In the genomic region with DNA sequence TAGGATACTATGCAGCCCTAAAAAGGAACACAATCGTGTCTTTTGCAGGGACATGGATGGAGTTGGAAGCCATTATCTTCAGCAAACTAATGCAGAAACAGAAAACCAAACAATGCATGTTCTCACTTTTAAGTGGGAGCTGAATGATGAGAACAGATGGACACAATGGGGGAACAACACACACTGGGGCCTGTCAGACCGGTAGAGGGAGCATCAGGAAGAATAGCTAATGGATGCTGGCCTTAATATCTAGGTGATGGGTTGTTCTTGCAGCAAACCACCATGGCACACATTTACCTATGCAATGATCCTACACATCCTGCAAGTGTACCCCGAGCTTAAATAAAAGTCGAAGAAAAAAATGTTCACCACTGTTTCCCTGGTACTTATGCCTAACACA, we compare ENCODE assay signal across 19 cellular contexts. TPM values are rescaled to one million over a fixed set of nuclear protein-coding genes. Genes with fewer than 3 reads are reported as not detected.
DNase-seq lines count a peak whose midpoint lies in the region; ATAC-seq and TF ChIP-seq lines count a peak whose summit lies in the region.
"Had no signal": no experiment of that assay in that cellular context is flagged by ENCODE, and none has a peak within 500 bp of the region (broad histone marks: within the 10 kb centered on the region; RNA-seq: fewer than 3 reads in every experiment).

No MANE protein-coding gene starts in this region.

- H3K27me3 Mint-ChIP-seq in CD4-positive, alpha-beta T cell, result no peaks in the 10 kb centered on the region
- H3K27me3 Mint-ChIP-seq in HFFc6 (ENCODE audit: insufficient read depth), result no peaks in the 10 kb centered on the region
- H3K27me3 Mint-ChIP-seq: activated CD4-positive, alpha-beta T cell treated with anti-CD3 and anti-CD28 coated beads, Interleukin-2, amount 10 ng/mL, durations not matched to agents 24 days and 14 days had no signal

- no peak overlapping the region for H3K27ac ChIP-seq in CD4-positive, alpha-beta T cell (ENCODE audit: low read depth, low read length)
- no peak overlapping the region for H3K27ac ChIP-seq in foreskin keratinocyte
- H3K27ac ChIP-seq: tibial nerve had no signal

- H3K4me1 ChIP-seq in foreskin keratinocyte, result no peaks in the 10 kb centered on the region
- H3K4me1 ChIP-seq: tibial nerve had no signal

- DNase-seq in CD4-positive, alpha-beta T cell, result no peak
- no peak for DNase-seq in HFFc6
- no peak for DNase-seq in astrocyte of the spinal cord (ENCODE audit: low read depth, low spot score)
- DNase-seq in foreskin keratinocyte, result no peak
- no peak for DNase-seq in H4 (ENCODE audit: low spot score)
- DNase-seq in stimulated activated CD4-positive, alpha-beta T cell treated with anti-CD3 and anti-CD28 coated beads, Interleukin-2, amount 100 ng/mL, for 48 hours, result no peak
- DNase-seq: activated CD4-positive, alpha-beta T cell treated with anti-CD3 and anti-CD28 coated beads, Interleukin-2, amount 10 ng/mL, durations not matched to agents 24 days and 14 days; activated CD8-positive, alpha-beta memory T cell treated with anti-CD3 and anti-CD28 coated beads, Interleukin-2, amount 50 U/mL, for 48 hours; activated effector memory CD4-positive, alpha-beta T cell treated with Interleukin-2 at 50 U/mL for 16 hours; central memory CD4-positive, alpha-beta T cell; kidney; mammary epithelial cell; NCI-H1417 treated with DMSO at 0.1 percent for 48 hours; NK-92 treated with Interleukin-12 subunit alpha and Interleukin-12 subunit beta, amount 100 ng/mL, for 24 hours; stimulated activated CD4-positive, alpha-beta T cell treated with anti-CD3 and anti-CD28 coated beads, Interleukin-1b, Interleukin-23, amount 100 ng/mL, for 48 hours; stimulated activated naive CD4-positive, alpha-beta T cell treated with Interleukin-2 at 50 U/mL for 16 hours had no signal

- H3K4me1 Mint-ChIP-seq in CD4-positive, alpha-beta T cell (ENCODE audit: low read depth), result peaks cover 68% of the 10 kb centered on the region
- peaks cover 7% of the 10 kb centered on the region for H3K4me1 Mint-ChIP-seq in HFFc6 (ENCODE audit: low read depth)

- no peaks in the 10 kb centered on the region for H3K9me3 ChIP-seq in CD4-positive, alpha-beta T cell (ENCODE audit: control insufficient read depth, low read length)
- H3K9me3 ChIP-seq: tibial nerve had no signal

- intact Hi-C loops in CD4-positive, alpha-beta T cell (cut with DNase I, micrococcal nuclease), result loop anchor here in 1 of 2 experiments (5.0 kb wide), 1 partner anchor 33 kb away; no protein-coding TSS in a partner anchor

- H3K4me3 ChIP-seq in astrocyte of the spinal cord (ENCODE audit: low read depth, low read length), result no peak overlapping the region
- H3K4me3 ChIP-seq: tibial nerve had no signal

- no peak overlapping the region for H3K4me3 Mint-ChIP-seq in CD4-positive, alpha-beta T cell
- H3K4me3 Mint-ChIP-seq in HFFc6, result no peak overlapping the region
- H3K4me3 Mint-ChIP-seq: activated CD4-positive, alpha-beta T cell treated with anti-CD3 and anti-CD28 coated beads, Interleukin-2, amount 10 ng/mL, durations not matched to agents 24 days and 14 days had no signal

- no peaks in the 10 kb centered on the region for H3K27me3 ChIP-seq in CD4-positive, alpha-beta T cell (ENCODE audit: control insufficient read depth, insufficient read depth, low read length)
- no peaks in the 10 kb centered on the region for H3K27me3 ChIP-seq in foreskin keratinocyte
- H3K27me3 ChIP-seq: tibial nerve had no signal

- in situ Hi-C loops in astrocyte of the spinal cord (cut with HindIII; ENCODE audit: low sequenced_read_pairs), result no loop called here

- POLR2A ChIA-PET in CD4-positive, alpha-beta T cell (lab: Charles Lee), result interaction anchor here (0.6 to 2.3 kb wide), 3 partner anchors 17 to 25 kb away, joined by 3 to 6 read pairs (median 4); no protein-coding TSS in a partner anchor

- peaks cover 81% of the 10 kb centered on the region for H3K36me3 Mint-ChIP-seq in CD4-positive, alpha-beta T cell (ENCODE audit: low read depth)
- H3K36me3 Mint-ChIP-seq in HFFc6 (ENCODE audit: low read depth), result peaks cover 29% of the 10 kb centered on the region

- CTCF ChIA-PET in CD4-positive, alpha-beta T cell (lab: Charles Lee), result no interaction called here

- peaks cover 2% of the 10 kb centered on the region for H3K9me3 Mint-ChIP-seq in CD4-positive, alpha-beta T cell
- no peaks in the 10 kb centered on the region for H3K9me3 Mint-ChIP-seq in HFFc6

- no peak for ATAC-seq in CD4-positive, alpha-beta T cell (ENCODE audit: poor library complexity)
- no peak for ATAC-seq in foreskin keratinocyte
- no peak for ATAC-seq in GM21423 (IDR thresholded peaks at IDR 0.05; ENCODE audit: unreplicated experiment)
- ATAC-seq in HG03342 (IDR thresholded peaks at IDR 0.05; ENCODE audit: unreplicated experiment), result no peak

- TF ChIP-seq CTCF in CD4-positive, alpha-beta T cell (IDR thresholded peaks at IDR 0.05), result no peak
- 0 out of 2 replicates have a peak, but pooled peaks have one; percentile 24 for TF ChIP-seq CTCF in HFFc6 (IDR thresholded peaks at IDR 0.05)
- TF ChIP-seq CTCF in astrocyte of the spinal cord (IDR thresholded peaks at IDR 0.05; ENCODE audit: low read depth, low read length), result peak; percentile 23
- TF ChIP-seq CTCF in foreskin keratinocyte (conservative IDR thresholded peaks at IDR 0.05), result peak; percentile 38

- H3K27ac Mint-ChIP-seq in CD4-positive, alpha-beta T cell, result peak overlapping the region; percentile 40
- no peak overlapping the region for H3K27ac Mint-ChIP-seq in HFFc6
- H3K27ac Mint-ChIP-seq: activated CD4-positive, alpha-beta T cell treated with anti-CD3 and anti-CD28 coated beads, Interleukin-2, amount 10 ng/mL, durations not matched to agents 24 days and 14 days had no signal

RNA-seq across cellular contexts. Expression of a gene that starts 17.5 kb away (rescaled TPM):
- 10 to 100 TPM; 37.5 to 39.3 TPM for total RNA-seq in CD4-positive, alpha-beta T cell
- total RNA-seq in HFFc6 (2021; fragmentation: NEBNext Ultra II Directional; extraction: Animal tissue kit (Norgen Biotek cat#: 25700)), result 1 to 10 TPM; 4.1 to 6.7 (median 5.6) TPM
- 6.0 and 6.4 TPM in 2 replicates for total RNA-seq in foreskin keratinocyte
- 0.92 and 1.3 TPM in 2 replicates for polyA plus RNA-seq in foreskin keratinocyte
- 3.2 and 5.0 TPM in 2 replicates for total RNA-seq in H4 (2014; rRNA removed; shearing (Covaris generic))
